ENCODE assay signal across 8 cellular contexts in the genomic region with DNA sequence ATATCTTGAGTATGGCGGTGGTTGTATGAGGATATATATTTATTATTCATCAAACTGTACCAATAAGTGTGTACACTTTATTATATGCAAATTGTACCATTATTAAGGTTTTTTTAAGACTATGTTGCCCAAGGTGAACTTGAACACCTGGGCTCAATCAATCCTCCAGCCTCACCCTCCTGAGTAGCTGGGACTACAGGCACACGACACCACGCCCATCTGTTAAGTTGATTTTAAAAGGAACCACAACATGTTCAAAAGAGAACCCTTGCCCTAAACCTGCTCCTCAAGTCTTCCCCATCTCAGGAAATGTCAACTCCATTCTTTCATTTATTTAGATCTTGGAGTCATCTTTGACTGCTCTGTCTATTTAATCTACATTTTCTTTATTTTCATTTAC.
"Had no signal": no experiment of that assay in that cellular context is flagged by ENCODE, and none has a peak within 500 bp of the region (broad histone marks: within the 10 kb centered on the region; RNA-seq: fewer than 3 reads in every experiment).

No MANE protein-coding gene starts in this region.

- H3K4me1 Mint-ChIP-seq: IgD-negative memory B cell had no signal

- H3K27ac ChIP-seq: GM23248, HL-60 had no signal

- H3K4me3 Mint-ChIP-seq: H9, IgD-negative memory B cell had no signal

- DNase-seq: GM23248, GOT3, H9, HCEC 1CT, KBM-7 had no signal

- H3K36me3 Mint-ChIP-seq: IgD-negative memory B cell had no signal

- H3K27ac Mint-ChIP-seq: H9, IgD-negative memory B cell had no signal

- ATAC-seq: HepG2 had no signal

- FAIRE-seq: HepG2 had no signal

- H3K4me3 ChIP-seq: GM23248 had no signal

- H3K9me3 Mint-ChIP-seq: IgD-negative memory B cell had no signal
